ENCODE assay signal across 8 cellular contexts in genomic region chr2:10497797-10498251, GRCh38. TPM values are rescaled to one million over a fixed set of nuclear protein-coding genes. Genes with fewer than 3 reads are reported as not detected.
DNase-seq lines count a peak whose midpoint lies in the region; TF ChIP-seq lines count a peak whose summit lies in the region.

No MANE protein-coding gene starts in this region.

- H3K4me1 ChIP-seq in hepatocyte (ENCODE audit: insufficient read depth): no peaks in the 10 kb centered on the region

- CTCF ChIA-PET in RWPE1 (lab: Yijun Ruan, JAX): interaction anchor here (1.0 kb wide), 1 partner anchor 63 kb away, joined by 3 read pairs; no protein-coding TSS in a partner anchor
- CTCF ChIA-PET in activated naive CD4-positive, alpha-beta T cell treated with anti-CD3 and anti-CD28 coated beads, Interleukin-2, amount 10 ng/mL, durations not matched to agents 7 days and 5 days (lab: Charles Lee): no interaction called here

- peaks cover 75% of the 10 kb centered on the region for H3K27me3 Mint-ChIP-seq in activated naive CD4-positive, alpha-beta T cell treated with anti-CD3 and anti-CD28 coated beads, Interleukin-2, amount 10 ng/mL, durations not matched to agents 7 days and 5 days
- peaks cover 10 to 25% (median 19%) of the 10 kb centered on the region in 3 donors for H3K27me3 Mint-ChIP-seq in CD14-positive monocyte (ENCODE audit: low read depth in 3 of 3)

- no peaks in the 10 kb centered on the region for H3K79me2 ChIP-seq in hepatocyte

- no peaks in the 10 kb centered on the region for H3K9me3 ChIP-seq in hepatocyte (ENCODE audit: low read depth)

- intact Hi-C loops in CD14-positive monocyte (cut with micrococcal nuclease): no loop called here

- no peaks in the 10 kb centered on the region for H3K9me3 Mint-ChIP-seq in activated naive CD4-positive, alpha-beta T cell treated with anti-CD3 and anti-CD28 coated beads, Interleukin-2, amount 10 ng/mL, durations not matched to agents 7 days and 5 days
- H3K9me3 Mint-ChIP-seq in CD14-positive monocyte: no peaks in the 10 kb centered on the region

- H2AFZ ChIP-seq in hepatocyte: no peak overlapping the region

- H3K9me2 ChIP-seq in hepatocyte (replicated peaks; ENCODE audit: insufficient read depth): no peaks in the 10 kb centered on the region

- H3K4me2 ChIP-seq in hepatocyte: no peak overlapping the region

- DNase-seq in NCI-H82 (lab: John Stamatoyannopoulos, UW) (peak; percentile 44), NCI-H82 treated with DMSO at 0.1 percent for 48 hours (lab: John Stamatoyannopoulos, UW; ENCODE audit: unreplicated experiment) (no peak), RWPE1 (ENCODE audit: low spot score) (peak; percentile 91), hepatocyte (ENCODE audit: low spot score) (peak; percentile 78), CD14-positive monocyte (ENCODE audit: low spot score) (no peak)
- DNase-seq in activated naive CD4-positive, alpha-beta T cell treated with anti-CD3 and anti-CD28 coated beads, Interleukin-2, amount 10 ng/mL, durations not matched to agents 7 days and 5 days: peak; percentile 38
- peak; percentile 45 to 68 for DNase-seq in stimulated activated CD4-positive, alpha-beta T cell treated with anti-CD3 and anti-CD28 coated beads, Interleukin-4, amount 100 ng/mL, for 4 hours
- no peak for DNase-seq in effector CD8-positive, alpha-beta T cell (lab: John Stamatoyannopoulos, UW)

- H3K27ac ChIP-seq in RWPE1: peak overlapping the region; percentile 69
- no peak overlapping the region for H3K27ac ChIP-seq in hepatocyte

- H3K27me3 ChIP-seq in hepatocyte: no peaks in the 10 kb centered on the region

- peaks cover 9% of the 10 kb centered on the region for H3K4me1 Mint-ChIP-seq in activated naive CD4-positive, alpha-beta T cell treated with anti-CD3 and anti-CD28 coated beads, Interleukin-2, amount 10 ng/mL, durations not matched to agents 7 days and 5 days
- H3K4me1 Mint-ChIP-seq in CD14-positive monocyte: peaks cover 3% of the 10 kb centered on the region

- H4K20me1 ChIP-seq in hepatocyte (ENCODE audit: insufficient read depth, poor library complexity, severe bottlenecking): no peaks in the 10 kb centered on the region

- H3K4me3 Mint-ChIP-seq in activated naive CD4-positive, alpha-beta T cell treated with anti-CD3 and anti-CD28 coated beads, Interleukin-2, amount 10 ng/mL, durations not matched to agents 7 days and 5 days: no peak overlapping the region
- peak overlapping the region in 1 of 2 donors; percentile 24 for H3K4me3 Mint-ChIP-seq in CD14-positive monocyte

- no peak overlapping the region for H3K27ac Mint-ChIP-seq in activated naive CD4-positive, alpha-beta T cell treated with anti-CD3 and anti-CD28 coated beads, Interleukin-2, amount 10 ng/mL, durations not matched to agents 7 days and 5 days
- peak overlapping the region in 2 of 7 donors; percentile 7 to 80 for H3K27ac Mint-ChIP-seq in CD14-positive monocyte

- no peaks in the 10 kb centered on the region for H3K36me3 Mint-ChIP-seq in activated naive CD4-positive, alpha-beta T cell treated with anti-CD3 and anti-CD28 coated beads, Interleukin-2, amount 10 ng/mL, durations not matched to agents 7 days and 5 days
- H3K36me3 Mint-ChIP-seq in CD14-positive monocyte: no peaks in the 10 kb centered on the region

- H3K4me3 ChIP-seq in hepatocyte: no peak overlapping the region

- 62% methylated on average over 24 of the region's 24 CpGs for WGBS in hepatocyte (ENCODE audit: low lambda C conversion rate, missing lambda C conversion rate)

- TF ChIP-seq CTCF in RWPE1 (conservative IDR thresholded peaks at IDR 0.05; ENCODE audit: low read depth) (no peak), hepatocyte (IDR thresholded peaks at IDR 0.05; ENCODE audit: poor library complexity) (no peak), CD14-positive monocyte (IDR thresholded peaks at IDR 0.05) (no peak)

- POLR2A ChIA-PET in RWPE1 (lab: Yijun Ruan, JAX; ENCODE audit: low non-redundant PET): no interaction called here

- H3K36me3 ChIP-seq in hepatocyte (replicated peaks; ENCODE audit: insufficient read depth, low read depth): no peaks in the 10 kb centered on the region

RNA-seq across cellular contexts. Expression of gene ODC1, which starts 49.7 kb away (rescaled TPM):
- 140 and 165 TPM in 2 replicates for total RNA-seq in hepatocyte
- 92.0 and 92.8 TPM in 2 replicates for polyA plus RNA-seq in hepatocyte
- 10 to 100 TPM; 22.7 to 23.6 TPM for polyA plus RNA-seq in CD14-positive monocyte

Comparison
In these comparisons a context has a peak if more than half of its experiments do, and no peak if none do; other contexts are left out.
1. DNase-seq: peak in NCI-H82 (single experiment), RWPE1 (single experiment), activated naive CD4-positive, alpha-beta T cell treated with anti-CD3 and anti-CD28 coated beads, Interleukin-2, amount 10 ng/mL, durations not matched to agents 7 days and 5 days (single experiment), hepatocyte (single experiment) and stimulated activated CD4-positive, alpha-beta T cell treated with anti-CD3 and anti-CD28 coated beads, Interleukin-4, amount 100 ng/mL, for 4 hours (2 of 2); none in NCI-H82 treated with DMSO at 0.1 percent for 48 hours (single experiment), CD14-positive monocyte (single experiment) and effector CD8-positive, alpha-beta T cell (single experiment).